Comparison of ENCODE assay signal across 8 cellular contexts in the genomic region with DNA sequence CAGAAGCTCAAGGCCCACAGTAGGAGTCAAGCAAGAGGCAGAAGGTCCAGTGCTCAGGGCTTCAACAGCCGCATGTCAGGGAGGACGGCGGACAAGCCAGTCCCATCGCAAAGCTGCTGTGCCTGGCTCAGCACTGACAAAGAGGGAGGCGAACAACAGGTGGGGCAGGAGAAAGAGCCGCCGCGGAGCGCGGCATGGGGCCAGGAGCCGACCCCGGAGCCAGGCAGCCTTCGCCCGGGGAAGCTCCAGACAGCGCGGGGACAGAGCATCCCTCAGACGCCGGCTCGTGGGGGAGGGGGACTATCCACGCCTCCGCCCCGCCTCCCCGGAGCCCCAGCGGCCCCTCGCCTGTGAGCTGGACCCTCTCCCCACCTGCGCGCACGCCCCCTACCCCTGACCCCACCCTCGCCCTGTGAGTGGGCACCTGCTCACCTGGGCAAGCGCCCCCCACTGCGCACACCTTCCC. TPM values are rescaled to one million over a fixed set of nuclear protein-coding genes. Genes with fewer than 3 reads are reported as not detected.
DNase-seq lines count a peak whose midpoint lies in the region; ATAC-seq and TF ChIP-seq lines count a peak whose summit lies in the region.

No MANE protein-coding gene starts in this region.

- peaks cover 52% of the 10 kb centered on the region for H3K4me1 Mint-ChIP-seq in activated CD4-positive, alpha-beta memory T cell treated with anti-CD3 and anti-CD28 coated beads, Interleukin-2, amount 10 ng/mL, durations not matched to agents 7 days and 5 days

- TF ChIP-seq CTCF in GM10266 (IDR thresholded peaks at IDR 0.05; ENCODE audit: control insufficient read depth, insufficient read depth, low read depth, missing control alignments) (no peak), tibial artery (IDR thresholded peaks at IDR 0.05) (no peak)

- POLR2A ChIA-PET in activated CD4-positive, alpha-beta memory T cell treated with anti-CD3 and anti-CD28 coated beads, Interleukin-2, amount 10 ng/mL, durations not matched to agents 7 days and 5 days (lab: Charles Lee): interaction anchor here (0.6 kb wide), 1 partner anchor 15 kb away, joined by 3 read pairs; no protein-coding TSS in a partner anchor

- peaks cover 2% of the 10 kb centered on the region for H3K9me3 Mint-ChIP-seq in activated CD4-positive, alpha-beta memory T cell treated with anti-CD3 and anti-CD28 coated beads, Interleukin-2, amount 10 ng/mL, durations not matched to agents 7 days and 5 days

- DNase-seq in GM10266 (ENCODE audit: extremely low spot score): peak; percentile 62
- peak; percentile 58 for DNase-seq in activated CD4-positive, alpha-beta memory T cell treated with anti-CD3 and anti-CD28 coated beads, Interleukin-2, amount 10 ng/mL, durations not matched to agents 7 days and 5 days
- peak in 1 of 2 donors; percentile 25 for DNase-seq in tibial artery

- H3K4me3 Mint-ChIP-seq in activated CD4-positive, alpha-beta memory T cell treated with anti-CD3 and anti-CD28 coated beads, Interleukin-2, amount 10 ng/mL, durations not matched to agents 7 days and 5 days: peak overlapping the region; percentile 85

- H3K27me3 Mint-ChIP-seq in activated CD4-positive, alpha-beta memory T cell treated with anti-CD3 and anti-CD28 coated beads, Interleukin-2, amount 10 ng/mL, durations not matched to agents 7 days and 5 days: no peaks in the 10 kb centered on the region

- H3K4me3 ChIP-seq in endocrine pancreas (ENCODE audit: control insufficient read depth, insufficient read depth, low read length) (peak overlapping the region; percentile 20), mucosa of stomach (ENCODE audit: low read length) (peak overlapping the region; percentile 83), tibial artery (peak overlapping the region; percentile 59 to 65)

- H3K27me3 ChIP-seq in endocrine pancreas (ENCODE audit: control insufficient read depth, insufficient read depth, low read length) (no peaks in the 10 kb centered on the region), mucosa of stomach (ENCODE audit: control insufficient read depth, insufficient read depth, low read length) (no peaks in the 10 kb centered on the region), tibial artery (no peaks in the 10 kb centered on the region)

- H3K27ac ChIP-seq in KOPT-K1 (ENCODE audit: low read depth, low read length, poor library complexity, severe bottlenecking): peak overlapping the region; percentile 82
- peak overlapping the region; percentile 74 to 80 for H3K27ac ChIP-seq in tibial artery

- H3K9me3 ChIP-seq in KOPT-K1 (ENCODE audit: insufficient read depth, low read length, poor library complexity, severe bottlenecking) (peaks cover 8% of the 10 kb centered on the region), endocrine pancreas (ENCODE audit: control insufficient read depth, low read length) (no peaks in the 10 kb centered on the region), mucosa of stomach (ENCODE audit: control insufficient read depth, low read length) (no peaks in the 10 kb centered on the region), tibial artery (no peaks in the 10 kb centered on the region)

- peak overlapping the region; percentile 55 for H3K27ac Mint-ChIP-seq in activated CD4-positive, alpha-beta memory T cell treated with anti-CD3 and anti-CD28 coated beads, Interleukin-2, amount 10 ng/mL, durations not matched to agents 7 days and 5 days

- H3K4me1 ChIP-seq in endocrine pancreas (ENCODE audit: control insufficient read depth, insufficient read depth, low read length) (no peaks in the 10 kb centered on the region), mucosa of stomach (ENCODE audit: control insufficient read depth, insufficient read depth, low read length) (peaks cover 20% of the 10 kb centered on the region), tibial artery (peaks cover 0 to 32% (median 24%) of the 10 kb centered on the region in 4 donors)

- intact Hi-C loops in tibial artery (cut with DNase I; ENCODE audit: low total_unique reads): no loop called here

- peaks cover 44% of the 10 kb centered on the region for H3K36me3 ChIP-seq in KOPT-K1 (ENCODE audit: insufficient read depth, low read length)
- peaks cover 6% of the 10 kb centered on the region for H3K36me3 ChIP-seq in endocrine pancreas (ENCODE audit: control insufficient read depth, insufficient read depth, low read length)
- peaks cover 11% of the 10 kb centered on the region for H3K36me3 ChIP-seq in mucosa of stomach (ENCODE audit: control insufficient read depth, insufficient read depth, low read length)
- peaks cover 4 to 23% (median 20%) of the 10 kb centered on the region in 3 donors for H3K36me3 ChIP-seq in tibial artery

- CTCF ChIA-PET in activated CD4-positive, alpha-beta memory T cell treated with anti-CD3 and anti-CD28 coated beads, Interleukin-2, amount 10 ng/mL, durations not matched to agents 7 days and 5 days (lab: Charles Lee): interaction anchor here (0.9 kb wide), 1 partner anchor 9 kb away, joined by 4 read pairs; no protein-coding TSS in a partner anchor

- peaks cover 44% of the 10 kb centered on the region for H3K36me3 Mint-ChIP-seq in activated CD4-positive, alpha-beta memory T cell treated with anti-CD3 and anti-CD28 coated beads, Interleukin-2, amount 10 ng/mL, durations not matched to agents 7 days and 5 days (ENCODE audit: low read depth)

- ATAC-seq in GM21526 (IDR thresholded peaks at IDR 0.05; ENCODE audit: low FRiP score, unreplicated experiment) (no peak), GM21360 (IDR thresholded peaks at IDR 0.05; ENCODE audit: unreplicated experiment) (no peak)

- peak overlapping the region; percentile 56 for H3K9ac ChIP-seq in endocrine pancreas (ENCODE audit: control insufficient read depth, insufficient read depth, low read length)
- peak overlapping the region; percentile 80 for H3K9ac ChIP-seq in mucosa of stomach (ENCODE audit: low read length)

RNA-seq across cellular contexts. Expression of a gene that starts 0.4 kb away (rescaled TPM):
- 10 to 100 TPM; 74.4 to 79.6 TPM for total RNA-seq in activated CD4-positive, alpha-beta memory T cell treated with anti-CD3 and anti-CD28 coated beads, Interleukin-2, amount 10 ng/mL, durations not matched to agents 7 days and 5 days

RNA-seq across cellular contexts. Expression of a gene that starts 5.2 kb away (rescaled TPM):
- total RNA-seq in activated CD4-positive, alpha-beta memory T cell treated with anti-CD3 and anti-CD28 coated beads, Interleukin-2, amount 10 ng/mL, durations not matched to agents 7 days and 5 days: 100 to 1,000 TPM; 141 to 142 TPM

Comparison
In these comparisons a context has a peak if more than half of its experiments do, and no peak if none do; other contexts are left out.
1. H3K4me3 ChIP-seq: peak in every context shown above with its lines; median percentile 83 in mucosa of stomach; 62 in tibial artery; 20 in endocrine pancreas.